9 cellular contexts compared by ENCODE assay signal in the genomic region with DNA sequence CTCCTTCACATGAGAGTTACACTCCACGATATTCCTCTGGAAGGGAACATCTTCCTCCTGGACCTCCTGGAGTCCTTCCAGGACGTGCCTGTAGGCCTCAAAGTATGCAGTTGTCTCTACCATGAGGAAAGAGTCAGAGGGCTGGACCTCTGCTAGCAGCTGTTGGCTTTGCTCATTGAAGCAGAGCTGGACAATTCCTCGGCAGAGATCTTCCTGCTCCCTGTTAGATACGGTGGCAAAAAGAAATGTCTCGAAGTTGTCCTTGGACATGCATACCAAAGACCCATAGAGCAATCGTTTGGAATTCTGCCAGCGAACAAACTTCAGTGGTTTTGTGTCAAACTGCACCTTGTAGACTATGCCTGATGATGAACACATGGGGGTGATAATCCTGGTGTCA. TPM values are rescaled to one million over a fixed set of nuclear protein-coding genes. Genes with fewer than 3 reads are reported as not detected.
DNase-seq lines count a peak whose midpoint lies in the region; ATAC-seq and TF ChIP-seq lines count a peak whose summit lies in the region.
"Had no signal": no experiment of that assay in that cellular context is flagged by ENCODE, and none has a peak within 500 bp of the region (broad histone marks: within the 10 kb centered on the region; RNA-seq: fewer than 3 reads in every experiment).

No MANE protein-coding gene starts in this region.

- ATAC-seq in memory B cell (ENCODE audit: low read depth) = no peak

- H3K27ac ChIP-seq in CD4-positive, alpha-beta memory T cell (ENCODE audit: low read depth, low read length) = no peak overlapping the region
- H3K27ac ChIP-seq: HL-60 had no signal

- peak overlapping the region; percentile 7 to 87 (median 70) for H3K4me3 Mint-ChIP-seq in CD4-positive, alpha-beta memory T cell
- peak overlapping the region; percentile 73 for H3K4me3 Mint-ChIP-seq in activated T-helper 2 cell treated with anti-CD3 and anti-CD28 coated beads, Interferon-gamma antibody, Interleukin-2, Interleukin-4, amounts not matched to agents 10 μg/mL and 5 μg/mL and 100 μg/mL, durations not matched to agents 14 hours and 24 hours and 36 hours (ENCODE audit: low read depth)
- no peak overlapping the region for H3K4me3 Mint-ChIP-seq in memory B cell

- intact Hi-C loops in CD4-positive, alpha-beta memory T cell (cut with micrococcal nuclease) = no loop called here
- intact Hi-C loops in activated T-helper 2 cell treated with anti-CD3 and anti-CD28 coated beads, Interferon-gamma antibody, Interleukin-2, Interleukin-4, amounts not matched to agents 10 μg/mL and 5 μg/mL and 100 μg/mL, durations not matched to agents 14 hours and 24 hours and 36 hours (cut with micrococcal nuclease) = no loop called here

- peak overlapping the region in 4 of 7 donors; percentile 46 to 82 (median 68) for H3K27ac Mint-ChIP-seq in CD4-positive, alpha-beta memory T cell
- H3K27ac Mint-ChIP-seq in activated T-helper 2 cell treated with anti-CD3 and anti-CD28 coated beads, Interferon-gamma antibody, Interleukin-2, Interleukin-4, amounts not matched to agents 10 μg/mL and 5 μg/mL and 100 μg/mL, durations not matched to agents 14 hours and 24 hours and 36 hours = no peak overlapping the region
- peak overlapping the region; percentile 62 for H3K27ac Mint-ChIP-seq in memory B cell

- CTCF ChIA-PET in CD4-positive, alpha-beta memory T cell (lab: Charles Lee; ENCODE audit: partially characterized antibody) = no interaction called here

- peaks cover 55 to 90% (median 69%) of the 10 kb centered on the region in 4 donors for H3K4me1 Mint-ChIP-seq in CD4-positive, alpha-beta memory T cell
- H3K4me1 Mint-ChIP-seq in activated T-helper 2 cell treated with anti-CD3 and anti-CD28 coated beads, Interferon-gamma antibody, Interleukin-2, Interleukin-4, amounts not matched to agents 10 μg/mL and 5 μg/mL and 100 μg/mL, durations not matched to agents 14 hours and 24 hours and 36 hours (ENCODE audit: low read depth) = peaks cover 57% of the 10 kb centered on the region
- H3K4me1 Mint-ChIP-seq in memory B cell = peaks cover 46% of the 10 kb centered on the region

- H3K9me3 Mint-ChIP-seq in CD4-positive, alpha-beta memory T cell = peaks cover 0 to 3% (median 0%) of the 10 kb centered on the region in 8 donors
- H3K9me3 Mint-ChIP-seq in activated T-helper 2 cell treated with anti-CD3 and anti-CD28 coated beads, Interferon-gamma antibody, Interleukin-2, Interleukin-4, amounts not matched to agents 10 μg/mL and 5 μg/mL and 100 μg/mL, durations not matched to agents 14 hours and 24 hours and 36 hours = peaks cover 16% of the 10 kb centered on the region
- no peaks in the 10 kb centered on the region for H3K9me3 Mint-ChIP-seq in memory B cell

- peaks cover 84% of the 10 kb centered on the region for H3K4me1 ChIP-seq in CD4-positive, alpha-beta memory T cell (ENCODE audit: insufficient read depth, low read length)

- no peaks in the 10 kb centered on the region for H3K9me3 ChIP-seq in CD4-positive, alpha-beta memory T cell (ENCODE audit: control insufficient read depth in 1 of 2, low read length in 2 of 2)

- TF ChIP-seq CTCF in GM12865 (IDR thresholded peaks at IDR 0.05; ENCODE audit: insufficient read depth, low read depth, low read length, missing control alignments) = no peak

- H3K36me3 ChIP-seq in CD4-positive, alpha-beta memory T cell (ENCODE audit: insufficient read depth, low read length) = peaks cover 54% of the 10 kb centered on the region

- POLR2A ChIA-PET in CD4-positive, alpha-beta memory T cell (lab: Charles Lee; ENCODE audit: partially characterized antibody) = interaction anchor here (4.2 kb wide), 1 partner anchor 11 kb away, joined by 26 read pairs; no protein-coding TSS in a partner anchor

- peaks cover 51 to 73% of the 10 kb centered on the region in 2 donors for H3K36me3 Mint-ChIP-seq in CD4-positive, alpha-beta memory T cell
- H3K36me3 Mint-ChIP-seq in activated T-helper 2 cell treated with anti-CD3 and anti-CD28 coated beads, Interferon-gamma antibody, Interleukin-2, Interleukin-4, amounts not matched to agents 10 μg/mL and 5 μg/mL and 100 μg/mL, durations not matched to agents 14 hours and 24 hours and 36 hours (ENCODE audit: low read depth) = peaks cover 90% of the 10 kb centered on the region
- peaks cover 45% of the 10 kb centered on the region for H3K36me3 Mint-ChIP-seq in memory B cell

- no peak overlapping the region for H3K4me3 ChIP-seq in CD4-positive, alpha-beta memory T cell (ENCODE audit: low read length in 2 of 2)
- peak overlapping the region; percentile 0; the same call in 1 of the 2 replicates for H3K4me3 ChIP-seq in GM12865 (ENCODE audit: low read depth, low read length)

- DNase-seq in CD4-positive, alpha-beta memory T cell = no peak
- DNase-seq in GM12865 (ENCODE audit: low read depth) (no peak), memory B cell (ENCODE audit: low spot score in 2 of 2) (no peak), D341Med (ENCODE audit: low spot score) (no peak), RPMI8226 (no peak), AML-193 (lab: John Stamatoyannopoulos, UW) (no peak)
- no peak for DNase-seq in activated T-helper 2 cell treated with anti-CD3 and anti-CD28 coated beads, Interferon-gamma antibody, Interleukin-2, Interleukin-4, amounts not matched to agents 10 μg/mL and 5 μg/mL and 100 μg/mL, durations not matched to agents 14 hours and 24 hours and 36 hours (ENCODE audit: low spot score)
- DNase-seq: activated CD4-positive, CD25-positive, alpha-beta regulatory T cell had no signal

- H3K27me3 Mint-ChIP-seq in CD4-positive, alpha-beta memory T cell = no peaks in the 10 kb centered on the region
- no peaks in the 10 kb centered on the region for H3K27me3 Mint-ChIP-seq in activated T-helper 2 cell treated with anti-CD3 and anti-CD28 coated beads, Interferon-gamma antibody, Interleukin-2, Interleukin-4, amounts not matched to agents 10 μg/mL and 5 μg/mL and 100 μg/mL, durations not matched to agents 14 hours and 24 hours and 36 hours (ENCODE audit: low read depth)
- H3K27me3 Mint-ChIP-seq in memory B cell = no peaks in the 10 kb centered on the region

- H3K27me3 ChIP-seq in CD4-positive, alpha-beta memory T cell (ENCODE audit: insufficient read depth, low read length) = no peaks in the 10 kb centered on the region

RNA-seq across cellular contexts. Expression of a gene that starts 7.7 kb away (rescaled TPM):
- total RNA-seq in CD4-positive, alpha-beta memory T cell = 10 to 100 TPM; 73.8 to 78.4 TPM
- polyA plus RNA-seq in CD4-positive, alpha-beta memory T cell = 10 to 100 TPM; 30.8 to 88.8 TPM
- total RNA-seq in activated T-helper 2 cell treated with anti-CD3 and anti-CD28 coated beads, Interferon-gamma antibody, Interleukin-2, Interleukin-4, amounts not matched to agents 10 μg/mL and 5 μg/mL and 100 μg/mL, durations not matched to agents 14 hours and 24 hours and 36 hours = 49.3 and 51.0 TPM in 2 replicates

RNA-seq across cellular contexts. Expression of a gene that starts 51.0 kb away (rescaled TPM):
- total RNA-seq in CD4-positive, alpha-beta memory T cell = 10 to 100 TPM; 60.3 to 60.4 TPM
- 10 to 100 TPM; 21.6 to 47.1 TPM for polyA plus RNA-seq in CD4-positive, alpha-beta memory T cell
- total RNA-seq in activated T-helper 2 cell treated with anti-CD3 and anti-CD28 coated beads, Interferon-gamma antibody, Interleukin-2, Interleukin-4, amounts not matched to agents 10 μg/mL and 5 μg/mL and 100 μg/mL, durations not matched to agents 14 hours and 24 hours and 36 hours = 51.4 and 54.0 TPM in 2 replicates
